In the genomic region with DNA sequence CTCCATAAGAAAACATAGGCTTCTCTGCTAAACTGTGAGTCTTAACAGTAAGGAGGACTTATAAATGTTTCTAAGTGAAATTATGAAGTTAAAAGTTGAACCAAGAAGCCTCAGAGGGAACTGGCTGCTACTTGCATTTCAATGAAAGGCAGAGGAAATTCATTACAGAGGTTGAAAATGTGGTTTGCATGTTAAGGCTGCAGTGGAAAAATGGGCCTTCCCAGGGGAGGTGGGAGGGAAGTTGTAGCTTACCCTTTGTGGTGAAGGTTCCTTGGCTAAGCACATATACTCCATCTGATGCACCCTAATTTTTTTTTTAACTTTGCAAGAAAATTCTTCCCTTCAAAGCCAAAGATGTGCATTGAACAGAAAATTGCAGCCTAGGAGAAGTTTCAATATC, we compare ENCODE assay signal across 13 cellular contexts.
A peak's percentile ranks its signal among the peaks of the same experiment; 100 is the strongest.
DNase-seq lines count a peak whose midpoint lies in the region; ATAC-seq and TF ChIP-seq lines count a peak whose summit lies in the region.
"Had no signal": no experiment of that assay in that cellular context is flagged by ENCODE, and none has a peak within 500 bp of the region (broad histone marks: within the 10 kb centered on the region; RNA-seq: fewer than 3 reads in every experiment).

No MANE protein-coding gene starts in this region.

- no peak for ATAC-seq in activated CD8-positive, alpha-beta memory T cell treated with anti-CD3 and anti-CD28 coated beads, Interleukin-2, amount 10 ng/mL, durations not matched to agents 7 days and 5 days
- ATAC-seq in stimulated activated memory B cell treated with anti-CD40 and anti-IgM and Interleukin-4, amounts not matched to agents 10 μg/mL and 1 μg/mL and 100 μg/mL, for 72 hours: peak; percentile 63

- no peaks in the 10 kb centered on the region for H3K9me3 Mint-ChIP-seq in activated CD8-positive, alpha-beta memory T cell treated with anti-CD3 and anti-CD28 coated beads, Interleukin-2, amount 10 ng/mL, durations not matched to agents 7 days and 5 days (ENCODE audit: low read depth)
- H3K9me3 Mint-ChIP-seq in chondrocyte (ENCODE audit: low read depth): no peaks in the 10 kb centered on the region
- no peaks in the 10 kb centered on the region for H3K9me3 Mint-ChIP-seq in stimulated activated memory B cell treated with anti-CD40 and anti-IgM and Interleukin-4, amounts not matched to agents 10 μg/mL and 1 μg/mL and 100 μg/mL, for 72 hours

- H3K36me3 Mint-ChIP-seq in activated CD8-positive, alpha-beta memory T cell treated with anti-CD3 and anti-CD28 coated beads, Interleukin-2, amount 10 ng/mL, durations not matched to agents 7 days and 5 days: no peaks in the 10 kb centered on the region
- no peaks in the 10 kb centered on the region for H3K36me3 Mint-ChIP-seq in chondrocyte (ENCODE audit: low read depth)
- no peaks in the 10 kb centered on the region for H3K36me3 Mint-ChIP-seq in stimulated activated memory B cell treated with anti-CD40 and anti-IgM and Interleukin-4, amounts not matched to agents 10 μg/mL and 1 μg/mL and 100 μg/mL, for 72 hours

- peak overlapping the region; percentile 38 for H3K27ac Mint-ChIP-seq in activated CD8-positive, alpha-beta memory T cell treated with anti-CD3 and anti-CD28 coated beads, Interleukin-2, amount 10 ng/mL, durations not matched to agents 7 days and 5 days
- peak overlapping the region; percentile 52 for H3K27ac Mint-ChIP-seq in chondrocyte (ENCODE audit: unreplicated experiment)
- H3K27ac Mint-ChIP-seq in stimulated activated memory B cell treated with anti-CD40 and anti-IgM and Interleukin-4, amounts not matched to agents 10 μg/mL and 1 μg/mL and 100 μg/mL, for 72 hours: no peak overlapping the region

- no peak for TF ChIP-seq CTCF in chondrocyte (IDR thresholded peaks at IDR 0.05)

- CTCF ChIA-PET in activated CD8-positive, alpha-beta memory T cell treated with anti-CD3 and anti-CD28 coated beads, Interleukin-2, amount 10 ng/mL, durations not matched to agents 7 days and 5 days (lab: Charles Lee): interaction anchor here (1.0 to 1.9 kb wide), 2 partner anchors 13 kb away, joined by 3 to 4 read pairs; no protein-coding TSS in a partner anchor

- no peak for DNase-seq in activated CD8-positive, alpha-beta memory T cell treated with anti-CD3 and anti-CD28 coated beads, Interleukin-2, amount 10 ng/mL, durations not matched to agents 7 days and 5 days
- no peak for DNase-seq in activated CD8-positive, alpha-beta memory T cell treated with anti-CD3 and anti-CD28 coated beads for 24 hours
- DNase-seq in NCI-H69 (lab: John Stamatoyannopoulos, UW): peak; percentile 30
- no peak for DNase-seq in chondrocyte (ENCODE audit: low spot score)
- DNase-seq in occipital lobe (lab: John Stamatoyannopoulos, UW): no peak
- no peak for DNase-seq in SHP77 treated with DMSO at 0.1 percent for 48 hours (lab: John Stamatoyannopoulos, UW)
- DNase-seq in putamen (ENCODE audit: low spot score): no peak
- DNase-seq: DMS 273 treated with DMSO at 0.1 percent for 48 hours, mammary epithelial cell, NCI-H1417, NCI-H446, thyroid gland had no signal

- no peaks in the 10 kb centered on the region for H3K27me3 Mint-ChIP-seq in activated CD8-positive, alpha-beta memory T cell treated with anti-CD3 and anti-CD28 coated beads, Interleukin-2, amount 10 ng/mL, durations not matched to agents 7 days and 5 days
- H3K27me3 Mint-ChIP-seq in chondrocyte (ENCODE audit: low read depth): no peaks in the 10 kb centered on the region
- H3K27me3 Mint-ChIP-seq in stimulated activated memory B cell treated with anti-CD40 and anti-IgM and Interleukin-4, amounts not matched to agents 10 μg/mL and 1 μg/mL and 100 μg/mL, for 72 hours: peaks cover 8% of the 10 kb centered on the region

- peaks cover 19% of the 10 kb centered on the region for H3K4me1 Mint-ChIP-seq in activated CD8-positive, alpha-beta memory T cell treated with anti-CD3 and anti-CD28 coated beads, Interleukin-2, amount 10 ng/mL, durations not matched to agents 7 days and 5 days
- peaks cover 48% of the 10 kb centered on the region for H3K4me1 Mint-ChIP-seq in chondrocyte (ENCODE audit: low read depth)
- H3K4me1 Mint-ChIP-seq in stimulated activated memory B cell treated with anti-CD40 and anti-IgM and Interleukin-4, amounts not matched to agents 10 μg/mL and 1 μg/mL and 100 μg/mL, for 72 hours: peaks cover 22% of the 10 kb centered on the region

- H3K4me3 Mint-ChIP-seq in activated CD8-positive, alpha-beta memory T cell treated with anti-CD3 and anti-CD28 coated beads, Interleukin-2, amount 10 ng/mL, durations not matched to agents 7 days and 5 days: no peak overlapping the region
- H3K4me3 Mint-ChIP-seq in chondrocyte (ENCODE audit: unreplicated experiment): no peak overlapping the region
- H3K4me3 Mint-ChIP-seq in stimulated activated memory B cell treated with anti-CD40 and anti-IgM and Interleukin-4, amounts not matched to agents 10 μg/mL and 1 μg/mL and 100 μg/mL, for 72 hours: no peak overlapping the region
